In genomic region chr19:56142087-56142787, GRCh38 we compare ENCODE assay signal across 9 cellular contexts. TPM values are rescaled to one million over a fixed set of nuclear protein-coding genes. Genes with fewer than 3 reads are reported as not detected.
DNase-seq lines count a peak whose midpoint lies in the region; ATAC-seq and TF ChIP-seq lines count a peak whose summit lies in the region.
"Had no signal": no experiment of that assay in that cellular context is flagged by ENCODE, and none has a peak within 500 bp of the region (broad histone marks: within the 10 kb centered on the region; RNA-seq: fewer than 3 reads in every experiment).

No MANE protein-coding gene starts in this region.

- intact Hi-C loops in OCI-LY7 (cut with micrococcal nuclease; ENCODE audit: unreplicated experiment) (loop anchor here (5.0 kb wide), 1 partner anchor 500 kb away; the partner anchor contains the start of genes ZNF580 and ZNF581), sigmoid colon (cut with DNase I) (loop anchor here (5.0 kb wide), 1 partner anchor 170 kb away; the partner anchor contains the start of gene ZSCAN5A)

- H3K4me2 ChIP-seq in GM23248 (ENCODE audit: unreplicated experiment) (peak overlapping the region; percentile 65), OCI-LY7 (ENCODE audit: low read length) (peak overlapping the region; percentile 83)

- H3K4me3 ChIP-seq in GM23248 (peak overlapping the region; percentile 81), OCI-LY7 (ENCODE audit: low read depth, low read length, poor library complexity, severe bottlenecking) (peak overlapping the region; percentile 87), fibroblast of mammary gland (ENCODE audit: control insufficient read depth, low read depth, low read length) (peak overlapping the region; percentile 63), sigmoid colon (peak overlapping the region; percentile 59 to 63 (median 62))

- H3K9me3 ChIP-seq in GM23248 (ENCODE audit: low read depth), result no peaks in the 10 kb centered on the region
- H3K9me3 ChIP-seq in OCI-LY7 (ENCODE audit: low read length), result no peaks in the 10 kb centered on the region
- no peaks in the 10 kb centered on the region for H3K9me3 ChIP-seq in sigmoid colon

- H3K79me2 ChIP-seq in GM23248 (ENCODE audit: insufficient read depth) (peaks cover 41% of the 10 kb centered on the region), OCI-LY7 (ENCODE audit: insufficient read depth, low read depth, low read length) (peaks cover 9% of the 10 kb centered on the region)

- peak overlapping the region; percentile 50; the same call in 1 of the 2 replicates for H2AFZ ChIP-seq in GM23248
- no peak overlapping the region for H2AFZ ChIP-seq in OCI-LY7 (ENCODE audit: low read length)

- H3K4me1 ChIP-seq in GM23248 (ENCODE audit: insufficient read depth), result no peaks in the 10 kb centered on the region; the same call in 1 of the 2 replicates
- H3K4me1 ChIP-seq in OCI-LY7 (ENCODE audit: insufficient read depth, low read length, poor library complexity, severe bottlenecking), result peaks cover 13% of the 10 kb centered on the region
- peaks cover 0 to 25% (median 22%) of the 10 kb centered on the region in 4 donors for H3K4me1 ChIP-seq in sigmoid colon

- H3K27ac ChIP-seq in GM23248 (no peak overlapping the region), OCI-LY7 (ENCODE audit: low read depth, low read length, poor library complexity, severe bottlenecking) (no peak overlapping the region), sigmoid colon (peak overlapping the region; percentile 94 to 96 (median 95))

- CTCF ChIA-PET in OCI-LY7 (lab: Charles Lee; ENCODE audit: unreplicated experiment), result no interaction called here

- in situ Hi-C loops in GM23248 (cut with MboI), result no loop called here

- BruUV-seq in OCI-LY7 (replicated peaks; lab: Mats Ljungman, UMichigan), result no TSS peak

- H3F3A ChIP-seq in GM23248 (ENCODE audit: insufficient read depth), result no peaks in the 10 kb centered on the region

- H3K27me3 ChIP-seq in GM23248 (replicated peaks; ENCODE audit: insufficient read depth), result no peaks in the 10 kb centered on the region
- H3K27me3 ChIP-seq in sigmoid colon, result no peaks in the 10 kb centered on the region

- peak overlapping the region; percentile 87 for H3K9ac ChIP-seq in GM23248

- 54% methylated on average over 17 of the region's 17 CpGs for WGBS in GM23248 (ENCODE audit: low coverage in 1 of 2, low lambda C conversion rate in 2 of 2, missing lambda C conversion rate in 2 of 2), 2 experiments
- 14 to 51% methylated on average over 17 of the region's 17 CpGs for WGBS in sigmoid colon, 2 donors

- DNase-seq in GM23248, result no peak
- DNase-seq in OCI-LY7 (ENCODE audit: low spot score), result no peak
- no peak for DNase-seq in fibroblast of mammary gland (ENCODE audit: low read depth)
- no peak for DNase-seq in sigmoid colon
- DNase-seq in stimulated activated CD4-positive, alpha-beta T cell treated with anti-CD3 and anti-CD28 coated beads, Interleukin-15, amount 100 ng/mL, for 24 hours, result no peak

- no peak for TF ChIP-seq POLR2A in sigmoid colon (IDR thresholded peaks at IDR 0.05)

- H4K20me1 ChIP-seq in GM23248 (ENCODE audit: insufficient read depth), result no peaks in the 10 kb centered on the region
- no peaks in the 10 kb centered on the region for H4K20me1 ChIP-seq in OCI-LY7 (ENCODE audit: insufficient read depth, low read length)

- no peak for TF ChIP-seq EP300 in sigmoid colon (IDR thresholded peaks at IDR 0.05)

- H3K36me3 ChIP-seq in GM23248 (ENCODE audit: low read depth) (no peaks in the 10 kb centered on the region), OCI-LY7 (ENCODE audit: insufficient read depth, low read length) (0 out of 2 replicates have a peak, but pooled peaks cover 2% of the 10 kb centered on the region), sigmoid colon (peaks cover 0 to 13% (median 5%) of the 10 kb centered on the region in 4 donors)

- TF ChIP-seq CTCF in OCI-LY7 (conservative IDR thresholded peaks at IDR 0.05; ENCODE audit: low read length) (no peak), fibroblast of mammary gland (conservative IDR thresholded peaks at IDR 0.05; ENCODE audit: control insufficient read depth, insufficient read depth, low read depth, low read length) (no peak), sigmoid colon (IDR thresholded peaks at IDR 0.05) (no peak)

- ATAC-seq in HG03469 (IDR thresholded peaks at IDR 0.05; ENCODE audit: unreplicated experiment) (no peak), HG02798 (IDR thresholded peaks at IDR 0.05; ENCODE audit: poor library complexity, unreplicated experiment) (no peak), GM21529 (IDR thresholded peaks at IDR 0.05; ENCODE audit: unreplicated experiment) (no peak)

- H3K9me2 ChIP-seq in GM23248 (ENCODE audit: insufficient read depth) (no peaks in the 10 kb centered on the region), OCI-LY7 (ENCODE audit: insufficient read depth, low read length) (no peaks in the 10 kb centered on the region)

- POLR2A ChIA-PET in OCI-LY7 (lab: Charles Lee), result no interaction called here

RNA-seq across cellular contexts. Expression of gene ZNF444, which starts 1.1 kb away (rescaled TPM):
- total RNA-seq in GM23248 (2014; rRNA removed; shearing (Covaris generic)), result 21.8 and 25.3 TPM in 2 replicates
- polyA plus RNA-seq in GM23248 (2016; fragmentation: Nextera tagmentation; extraction: Ambion mirVana), result 7.7 and 9.6 TPM in 2 replicates
- total RNA-seq in OCI-LY7 (2014; rRNA removed; shearing (Covaris generic)), result 22.0 and 41.7 TPM in 2 replicates
- 21.8 and 25.3 TPM in 2 replicates for total RNA-seq in OCI-LY7 (2022)
- 10 to 100 TPM; 25.3 to 57.4 (median 34.1) TPM for total RNA-seq in sigmoid colon
- polyA plus RNA-seq in sigmoid colon, result 10 to 100 TPM; 11.4 to 27.9 (median 14.3) TPM

RNA-seq across cellular contexts. Expression of gene ZNF787, which starts 21.1 kb away (rescaled TPM):
- total RNA-seq in GM23248 (2014; rRNA removed; shearing (Covaris generic)), result 19.5 and 21.4 TPM in 2 replicates
- polyA plus RNA-seq in GM23248 (2016; fragmentation: Nextera tagmentation; extraction: Ambion mirVana) (1.5 and 1.7 TPM in 2 replicates), sigmoid colon (10 to 100 TPM; 25.2 to 38.3 (median 26.1) TPM)
- 30.6 and 36.5 TPM in 2 replicates for total RNA-seq in OCI-LY7 (2014; rRNA removed; shearing (Covaris generic))
- total RNA-seq in OCI-LY7 (2022) (31.7 and 35.6 TPM in 2 replicates), sigmoid colon (10 to 100 TPM; 11.0 to 14.1 (median 12.1) TPM)

RNA-seq across cellular contexts. Expression of gene GALP, which starts 33.6 kb away (rescaled TPM):
- total RNA-seq in GM23248 (2014; rRNA removed; shearing (Covaris generic)), result not detected in 2 replicates
- polyA plus RNA-seq in GM23248 (2016; fragmentation: Nextera tagmentation; extraction: Ambion mirVana), result not detected in 2 replicates
- total RNA-seq in OCI-LY7 (2014; rRNA removed; shearing (Covaris generic)), result not detected in 2 replicates
- total RNA-seq in OCI-LY7 (2022), result not detected in 2 replicates
- total RNA-seq in sigmoid colon, result not detected
- not detected for polyA plus RNA-seq in sigmoid colon
- total RNA-seq: SK-MEL-5 had no signal

RNA-seq across cellular contexts. Expression of gene ZSCAN5B, which starts 55.3 kb away (rescaled TPM):
- total RNA-seq in GM23248 (2014; rRNA removed; shearing (Covaris generic)), result not detected in 2 replicates
- polyA plus RNA-seq in GM23248 (2016; fragmentation: Nextera tagmentation; extraction: Ambion mirVana) (not detected in 2 replicates), sigmoid colon (under 1 TPM in 2 of 3 donors, not detected in 1; 0.06 to 0.60 TPM)
- total RNA-seq in OCI-LY7 (2014; rRNA removed; shearing (Covaris generic)), result not detected in 2 replicates
- total RNA-seq in OCI-LY7 (2022) (not detected in 2 replicates), sigmoid colon (not detected)
- total RNA-seq: SK-MEL-5 had no signal

RNA-seq across cellular contexts. Expression of gene ZSCAN5C, which starts 59.8 kb away (rescaled TPM):
- total RNA-seq in GM23248 (2014; rRNA removed; shearing (Covaris generic)), result not detected in 2 replicates
- not detected in 2 replicates for polyA plus RNA-seq in GM23248 (2016; fragmentation: Nextera tagmentation; extraction: Ambion mirVana)
- total RNA-seq in OCI-LY7 (2014; rRNA removed; shearing (Covaris generic)), result not detected in 2 replicates
- total RNA-seq in OCI-LY7 (2022), result not detected in 2 replicates
- not detected for total RNA-seq in sigmoid colon
- polyA plus RNA-seq in sigmoid colon, result not detected
- total RNA-seq: SK-MEL-5 had no signal

Comparison
In these comparisons a context has a peak if more than half of its experiments do, and no peak if none do; other contexts are left out.
1. H3K27ac ChIP-seq: peak in sigmoid colon (4 of 4); none in GM23248 (single experiment) and OCI-LY7 (single experiment).
2. Peak in every context shown above with its lines, with median percentiles within 50 percentile points of each other: H3K4me3 ChIP-seq.